Comparison of ENCODE assay signal across 10 cellular contexts in the genomic region with DNA sequence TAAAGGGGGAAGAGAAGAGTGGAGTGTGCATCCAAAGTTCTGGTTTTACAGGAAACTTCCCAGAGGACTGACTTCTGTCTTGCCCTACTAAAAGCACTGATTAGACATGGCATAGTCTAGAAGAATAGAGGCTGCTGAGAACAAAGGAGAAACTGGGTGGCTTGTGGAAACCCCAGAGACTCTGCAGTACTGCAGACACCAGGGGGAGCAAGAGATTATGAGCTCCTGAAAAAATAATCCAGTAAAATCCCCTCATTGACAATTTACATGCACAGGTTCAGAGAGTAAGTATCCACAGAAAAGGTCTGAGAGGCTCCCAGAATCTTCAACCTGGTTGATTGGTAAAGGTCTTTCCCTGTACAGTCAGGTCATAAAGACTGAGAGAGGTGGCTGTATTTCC. TPM values are rescaled to one million over a fixed set of nuclear protein-coding genes. Genes with fewer than 3 reads are reported as not detected.
DNase-seq lines count a peak whose midpoint lies in the region; ATAC-seq and TF ChIP-seq lines count a peak whose summit lies in the region.
"Had no signal": no experiment of that assay in that cellular context is flagged by ENCODE, and none has a peak within 500 bp of the region (broad histone marks: within the 10 kb centered on the region; RNA-seq: fewer than 3 reads in every experiment).

No MANE protein-coding gene starts in this region.

- no peaks in the 10 kb centered on the region for H3K9me3 ChIP-seq in iPS DF 6.9 (ENCODE audit: control insufficient read depth, insufficient read depth, low read length)
- no peaks in the 10 kb centered on the region for H3K9me3 ChIP-seq in CD8-positive, alpha-beta T cell (ENCODE audit: low read length)
- H3K9me3 ChIP-seq: neutrophil had no signal

- peak; percentile 46 for ATAC-seq in GM18502 (IDR thresholded peaks at IDR 0.05; ENCODE audit: poor library complexity, unreplicated experiment)
- ATAC-seq in CD8-positive, alpha-beta T cell = no peak
- ATAC-seq in HG03095 (IDR thresholded peaks at IDR 0.05; ENCODE audit: unreplicated experiment) = no peak
- ATAC-seq in stimulated activated memory B cell treated with anti-CD40 and anti-IgM and Interleukin-4, amounts not matched to agents 10 μg/mL and 1 μg/mL and 100 μg/mL, for 72 hours = no peak

- no peaks in the 10 kb centered on the region for H3K27me3 Mint-ChIP-seq in CD8-positive, alpha-beta T cell (ENCODE audit: low read depth)
- no peaks in the 10 kb centered on the region for H3K27me3 Mint-ChIP-seq in stimulated activated memory B cell treated with anti-CD40 and anti-IgM and Interleukin-4, amounts not matched to agents 10 μg/mL and 1 μg/mL and 100 μg/mL, for 72 hours

- DNase-seq in ACHN = peak; percentile 2
- peak; percentile 25 for DNase-seq in RWPE1 (ENCODE audit: low spot score)
- peak; percentile 25 for DNase-seq in iPS DF 6.9 (ENCODE audit: low read depth, low spot score)
- no peak for DNase-seq in CD8-positive, alpha-beta T cell
- DNase-seq in ureter (ENCODE audit: low spot score) = no peak
- DNase-seq: stimulated activated naive CD4-positive, alpha-beta T cell had no signal

- H3K27me3 ChIP-seq in iPS DF 6.9 (ENCODE audit: control insufficient read depth, insufficient read depth, low read length) = no peaks in the 10 kb centered on the region
- H3K27me3 ChIP-seq in CD8-positive, alpha-beta T cell (ENCODE audit: insufficient read depth, low read length) = no peaks in the 10 kb centered on the region
- H3K27me3 ChIP-seq: neutrophil had no signal

- H3K4me1 Mint-ChIP-seq in CD8-positive, alpha-beta T cell (ENCODE audit: low read depth) = no peaks in the 10 kb centered on the region
- no peaks in the 10 kb centered on the region for H3K4me1 Mint-ChIP-seq in stimulated activated memory B cell treated with anti-CD40 and anti-IgM and Interleukin-4, amounts not matched to agents 10 μg/mL and 1 μg/mL and 100 μg/mL, for 72 hours

- H3K36me3 Mint-ChIP-seq in CD8-positive, alpha-beta T cell = no peaks in the 10 kb centered on the region
- no peaks in the 10 kb centered on the region for H3K36me3 Mint-ChIP-seq in stimulated activated memory B cell treated with anti-CD40 and anti-IgM and Interleukin-4, amounts not matched to agents 10 μg/mL and 1 μg/mL and 100 μg/mL, for 72 hours

- POLR2A ChIA-PET in RWPE1 (lab: Yijun Ruan, JAX; ENCODE audit: low non-redundant PET) = no interaction called here
- POLR2A ChIA-PET in CD8-positive, alpha-beta T cell (lab: Charles Lee) = no interaction called here

- peaks cover 4% of the 10 kb centered on the region for H3K9me3 Mint-ChIP-seq in CD8-positive, alpha-beta T cell
- peaks cover 7% of the 10 kb centered on the region for H3K9me3 Mint-ChIP-seq in stimulated activated memory B cell treated with anti-CD40 and anti-IgM and Interleukin-4, amounts not matched to agents 10 μg/mL and 1 μg/mL and 100 μg/mL, for 72 hours

- H3K27ac ChIP-seq in RWPE1 (no peak overlapping the region), iPS DF 6.9 (ENCODE audit: low read length) (no peak overlapping the region)
- no peak overlapping the region for H3K27ac ChIP-seq in CD8-positive, alpha-beta T cell (ENCODE audit: low read depth, low read length)
- H3K27ac ChIP-seq: neutrophil had no signal

- TF ChIP-seq CTCF in RWPE1 (conservative IDR thresholded peaks at IDR 0.05; ENCODE audit: low read depth) = no peak; the same call in 1 of the 2 replicates
- TF ChIP-seq CTCF in CD8-positive, alpha-beta T cell (IDR thresholded peaks at IDR 0.05) = no peak

- in situ Hi-C loops in ACHN (cut with HindIII; ENCODE audit: low pct_ligation_motif_present, low pct_unique_long_range_greater_than_20kb, low sequenced_read_pairs) = no loop called here

- intact Hi-C loops in CD8-positive, alpha-beta T cell (cut with DNase I, micrococcal nuclease) = no loop called here

- H3K4me3 Mint-ChIP-seq in CD8-positive, alpha-beta T cell = no peak overlapping the region
- H3K4me3 Mint-ChIP-seq in stimulated activated memory B cell treated with anti-CD40 and anti-IgM and Interleukin-4, amounts not matched to agents 10 μg/mL and 1 μg/mL and 100 μg/mL, for 72 hours = no peak overlapping the region

- no peak overlapping the region for H3K4me3 ChIP-seq in iPS DF 6.9 (ENCODE audit: low read length)
- no peak overlapping the region for H3K4me3 ChIP-seq in CD8-positive, alpha-beta T cell (ENCODE audit: low read depth, low read length)

- H3K36me3 ChIP-seq in iPS DF 6.9 (ENCODE audit: control insufficient read depth, insufficient read depth, low read length) = no peaks in the 10 kb centered on the region
- no peaks in the 10 kb centered on the region for H3K36me3 ChIP-seq in CD8-positive, alpha-beta T cell (ENCODE audit: insufficient read depth, low read length)
- H3K36me3 ChIP-seq: neutrophil had no signal

- no peak overlapping the region for H3K27ac Mint-ChIP-seq in CD8-positive, alpha-beta T cell
- H3K27ac Mint-ChIP-seq in stimulated activated memory B cell treated with anti-CD40 and anti-IgM and Interleukin-4, amounts not matched to agents 10 μg/mL and 1 μg/mL and 100 μg/mL, for 72 hours = no peak overlapping the region

- no peaks in the 10 kb centered on the region for H3K4me1 ChIP-seq in iPS DF 6.9 (ENCODE audit: control insufficient read depth, insufficient read depth, low read length)
- H3K4me1 ChIP-seq in CD8-positive, alpha-beta T cell (ENCODE audit: insufficient read depth, low read length) = no peaks in the 10 kb centered on the region

- CTCF ChIA-PET in RWPE1 (lab: Yijun Ruan, JAX) = interaction anchor here (0.6 to 1.2 kb wide), 2 partner anchors 370 to 431 kb away, joined by 4 read pairs; no protein-coding TSS in a partner anchor
- CTCF ChIA-PET in CD8-positive, alpha-beta T cell (lab: Charles Lee) = interaction anchor here (0.7 kb wide), 1 partner anchor 12 kb away, joined by 4 read pairs; no protein-coding TSS in a partner anchor

RNA-seq across cellular contexts. Expression of a gene that starts 48.7 kb away (rescaled TPM):
- total RNA-seq in CD8-positive, alpha-beta T cell = not detected
- 0.18 TPM for total RNA-seq in ureter

Comparison
In these comparisons a context has a peak if more than half of its experiments do, and no peak if none do; other contexts are left out.
1. DNase-seq: peak in ACHN (single experiment), RWPE1 (single experiment) and iPS DF 6.9 (single experiment); none in CD8-positive, alpha-beta T cell (0 of 7) and ureter (single experiment).